1 cellular context compared by ENCODE assay signal in the genomic region with DNA sequence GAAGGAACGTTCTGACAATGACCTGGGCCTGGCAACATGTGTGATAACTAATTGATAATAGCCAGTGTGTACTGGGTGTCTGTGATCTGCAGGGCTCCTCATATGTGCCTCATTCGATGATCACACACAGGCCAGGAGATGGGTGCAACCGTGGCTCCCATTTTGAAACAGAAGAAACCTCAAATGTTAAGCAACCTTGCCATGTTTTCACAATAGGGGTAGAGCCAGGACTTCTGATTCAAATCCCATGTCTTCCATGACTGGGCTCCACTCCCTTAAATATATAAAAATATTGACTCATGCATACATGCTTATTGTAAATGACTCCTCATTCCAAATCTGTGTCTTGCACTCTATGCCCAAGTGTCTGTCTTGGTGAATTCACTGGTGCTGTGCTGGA.
TF ChIP-seq lines count a peak whose summit lies in the region.

No MANE protein-coding gene starts in this region.

TF ChIP-seq in SK-N-SH treated with all-trans-retinoic acid at 6 μM for 48 hours, 23 proteins besides CTCF, POLR2A, EP300 and RAD21 (continued from another document):
- TF ChIP-seq, protein P1, sequence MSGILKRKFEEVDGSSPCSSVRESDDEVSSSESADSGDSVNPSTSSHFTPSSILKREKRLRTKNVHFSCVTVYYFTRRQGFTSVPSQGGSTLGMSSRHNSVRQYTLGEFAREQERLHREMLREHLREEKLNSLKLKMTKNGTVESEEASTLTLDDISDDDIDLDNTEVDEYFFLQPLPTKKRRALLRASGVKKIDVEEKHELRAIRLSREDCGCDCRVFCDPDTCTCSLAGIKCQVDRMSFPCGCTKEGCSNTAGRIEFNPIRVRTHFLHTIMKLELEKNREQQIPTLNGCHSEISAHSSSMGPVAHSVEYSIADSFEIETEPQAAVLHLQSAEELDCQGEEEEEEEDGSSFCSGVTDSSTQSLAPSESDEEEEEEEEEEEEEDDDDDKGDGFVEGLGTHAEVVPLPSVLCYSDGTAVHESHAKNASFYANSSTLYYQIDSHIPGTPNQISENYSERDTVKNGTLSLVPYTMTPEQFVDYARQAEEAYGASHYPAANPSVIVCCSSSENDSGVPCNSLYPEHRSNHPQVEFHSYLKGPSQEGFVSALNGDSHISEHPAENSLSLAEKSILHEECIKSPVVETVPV (CRISPR knock-in tag; IDR thresholded peaks at IDR 0.05), result no peak
- no peak for TF ChIP-seq BACH2 (CRISPR knock-in tag; IDR thresholded peaks at IDR 0.05; ENCODE audit: borderline replicate concordance)
- no peak for TF ChIP-seq RARB (CRISPR knock-in tag; IDR thresholded peaks at IDR 0.05)
- no peak for TF ChIP-seq TOX (CRISPR knock-in tag; IDR thresholded peaks at IDR 0.05; ENCODE audit: borderline replicate concordance)
